Comparison of ENCODE assay signal across 16 cellular contexts in the genomic region with DNA sequence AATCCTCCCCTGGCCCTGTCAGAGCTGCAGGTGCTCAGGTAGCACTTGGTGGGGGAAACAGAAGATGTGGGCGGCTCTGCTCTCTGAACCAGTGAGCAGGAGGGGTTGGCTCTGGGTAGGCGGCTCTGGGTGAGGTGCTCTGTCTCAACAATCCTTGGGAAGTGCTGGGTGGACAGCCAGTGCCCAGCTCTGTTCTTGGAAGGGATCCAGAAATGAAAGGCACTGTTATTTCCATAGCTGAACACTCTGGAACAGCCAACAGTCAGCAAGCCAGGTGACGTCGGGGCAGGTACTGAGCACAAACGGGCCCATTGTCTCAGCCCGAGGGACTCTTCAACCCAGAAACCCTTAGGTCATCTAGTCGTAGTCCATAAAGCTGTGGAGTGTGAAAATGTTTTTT. TPM values are rescaled to one million over a fixed set of nuclear protein-coding genes. Genes with fewer than 3 reads are reported as not detected.
DNase-seq lines count a peak whose midpoint lies in the region; ATAC-seq, FAIRE-seq and TF ChIP-seq lines count a peak whose summit lies in the region.
"Had no signal": no experiment of that assay in that cellular context is flagged by ENCODE, and none has a peak within 500 bp of the region (broad histone marks: within the 10 kb centered on the region; RNA-seq: fewer than 3 reads in every experiment).

No MANE protein-coding gene starts in this region.

- no peak for FAIRE-seq in HTR-8/SVneo (lab: Jason Lieb, UNC)
- FAIRE-seq: HepG2 had no signal

- DNase-seq in Ammon's horn (ENCODE audit: low spot score): peak; percentile 43
- peak; percentile 92 for DNase-seq in G401 (ENCODE audit: low spot score)
- no peak for DNase-seq in heart right ventricle
- peak; percentile 18 for DNase-seq in pons (ENCODE audit: low spot score)
- no peak for DNase-seq in dedifferentiated amniotic fluid mesenchymal stem cell (ENCODE audit: extremely low spot score)
- DNase-seq in uterus: no peak
- no peak for DNase-seq in HTR-8/SVneo (ENCODE audit: insufficient read length, low spot score)
- DNase-seq: H9, MG63, NCI-H1105, NCI-H187, NCI-H82, SJCRH30 had no signal

- peaks cover 0 to 6% (median 0%) of the 10 kb centered on the region in 9 donors for H3K36me3 ChIP-seq in heart right ventricle
- no peaks in the 10 kb centered on the region for H3K36me3 ChIP-seq in uterus
- H3K36me3 ChIP-seq: MG63, SJCRH30 had no signal

- no peak for TF ChIP-seq POLR2A in uterus (IDR thresholded peaks at IDR 0.05)

- peak in 5 of 8 donors; percentile 11 to 94 (median 71) for ATAC-seq in heart right ventricle
- ATAC-seq: HepG2 had no signal

- H3K4me1 ChIP-seq in heart right ventricle (peaks cover 0 to 5% (median 0%) of the 10 kb centered on the region in 9 donors), uterus (no peaks in the 10 kb centered on the region)
- H3K4me1 ChIP-seq: SJCRH30 had no signal

- H3K27ac ChIP-seq in heart right ventricle (no peak overlapping the region), uterus (no peak overlapping the region)
- H3K27ac ChIP-seq: C4-2B, KMS-11, SJCRH30 had no signal

- in situ Hi-C loops in G401 (cut with HindIII; ENCODE audit: low sequenced_read_pairs): no loop called here

- TF ChIP-seq CTCF in heart right ventricle (IDR thresholded peaks at IDR 0.05) (no peak), uterus (IDR thresholded peaks at IDR 0.05) (no peak)

- H3K4me3 ChIP-seq in heart right ventricle: no peak overlapping the region
- H3K4me3 ChIP-seq in uterus: no peak overlapping the region
- H3K4me3 ChIP-seq: MG63, SJCRH30 had no signal

- H3K9me3 ChIP-seq in heart right ventricle (peaks cover 0 to 9% (median 0%) of the 10 kb centered on the region in 11 donors), uterus (no peaks in the 10 kb centered on the region)
- H3K9me3 ChIP-seq: SJCRH30 had no signal

- H3K27me3 ChIP-seq in heart right ventricle (peaks cover 0 to 15% (median 0%) of the 10 kb centered on the region in 7 donors), uterus (no peaks in the 10 kb centered on the region)
- H3K27me3 ChIP-seq: MG63 had no signal

- intact Hi-C loops in heart right ventricle (cut with DNase I): no loop called here
- intact Hi-C loops in uterus (cut with DNase I; ENCODE audit: low total_unique reads): no loop called here

- 60 to 73% methylated on average over 7 of the region's 7 CpGs for WGBS in heart right ventricle, 2 donors

RNA-seq across cellular contexts. Expression of a gene that starts 36.3 kb away (rescaled TPM):
- total RNA-seq in G401 (2014; rRNA removed; shearing (Covaris generic)): 5.9 and 6.5 TPM in 2 replicates
- total RNA-seq in heart right ventricle: 10 to 100 TPM in 2 of 10 donors, 1 to 10 TPM in 8; 3.3 to 13.3 (median 5.9) TPM
- polyA plus RNA-seq in heart right ventricle: 10 to 100 TPM; 11.3 to 14.9 TPM
- 10 to 100 TPM in 3 of 4 donors, 1 to 10 TPM in 1; 8.5 to 73.9 (median 19.1) TPM for total RNA-seq in uterus
- total RNA-seq: HepG2, SJCRH30 had no signal
- polyA plus RNA-seq: HepG2 had no signal

Comparison
In these comparisons a context has a peak if more than half of its experiments do, and no peak if none do; other contexts are left out.
1. DNase-seq: peak in Ammon's horn (single experiment), G401 (single experiment) and pons (single experiment); none in heart right ventricle (0 of 2), dedifferentiated amniotic fluid mesenchymal stem cell (single experiment), uterus (0 of 2) and HTR-8/SVneo (single experiment).